ENCODE assay signal across 14 cellular contexts in the genomic region with DNA sequence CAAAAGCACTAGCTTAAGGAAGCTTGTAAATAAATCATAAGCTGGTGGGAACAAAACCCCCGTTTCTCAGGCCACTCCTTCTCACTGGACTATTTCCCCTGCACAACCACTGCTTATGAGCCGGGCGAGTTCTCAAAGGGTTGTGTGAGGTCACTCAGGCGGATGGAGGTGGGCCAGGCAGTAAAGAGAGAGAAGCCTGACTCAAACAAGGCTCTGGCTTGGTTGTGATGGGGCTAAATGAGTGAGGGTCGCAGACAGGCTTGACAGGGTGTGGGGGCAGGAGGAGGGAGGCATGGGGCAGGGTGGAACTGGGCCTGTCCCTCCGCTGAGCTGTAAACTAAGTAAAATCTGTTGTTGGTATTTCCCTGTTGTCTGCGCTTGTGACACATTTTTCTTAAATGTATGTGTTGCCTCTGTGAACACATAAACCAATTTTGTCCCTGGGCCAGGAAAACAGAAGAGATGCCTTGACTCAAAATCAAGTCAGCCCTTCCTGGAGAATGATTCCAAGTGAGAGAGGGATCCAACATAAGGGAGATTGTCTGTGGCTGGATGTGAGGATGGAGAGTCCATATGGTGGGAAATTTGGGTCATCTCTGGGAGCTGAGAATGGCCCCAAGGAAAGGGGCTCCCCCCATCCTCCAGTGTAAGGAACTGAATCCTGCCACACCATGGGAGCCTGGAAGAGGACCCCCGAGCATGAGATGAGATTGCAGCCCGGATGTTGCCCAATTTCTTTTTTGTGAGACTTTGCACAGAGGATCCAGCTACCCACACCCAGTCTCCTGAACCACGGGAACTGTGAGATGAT. TPM values are rescaled to one million over a fixed set of nuclear protein-coding genes. Genes with fewer than 3 reads are reported as not detected.
DNase-seq lines count a peak whose midpoint lies in the region; ATAC-seq, FAIRE-seq and TF ChIP-seq lines count a peak whose summit lies in the region.
"Had no signal": no experiment of that assay in that cellular context is flagged by ENCODE, and none has a peak within 500 bp of the region (broad histone marks: within the 10 kb centered on the region; RNA-seq: fewer than 3 reads in every experiment).

No MANE protein-coding gene starts in this region.

- POLR2A ChIA-PET in activated CD8-positive, alpha-beta T cell treated with anti-CD3 and anti-CD28 coated beads, Interleukin-2, amount 10 ng/mL, durations not matched to agents 7 days and 5 days (lab: Charles Lee), result no interaction called here

- no peaks in the 10 kb centered on the region for H3K23me2 ChIP-seq in H9 (ENCODE audit: insufficient read length, low read depth, low read length, poor library complexity, severe bottlenecking)

- H3K27ac ChIP-seq in H9 (ENCODE audit: insufficient read length, low read depth, low read length), result no peak overlapping the region
- H3K27ac ChIP-seq in kidney (ENCODE audit: low read depth in 2 of 2, low read length in 2 of 2), result peak overlapping the region; percentile 47 to 67
- H3K27ac ChIP-seq: epithelial cell of prostate had no signal

- no peak overlapping the region for H2BK15ac ChIP-seq in H9 (ENCODE audit: low read depth, low read length)

- no peak overlapping the region for H2BK12ac ChIP-seq in H9 (ENCODE audit: insufficient read length, low read depth, low read length)

- no peak overlapping the region for H2BK5ac ChIP-seq in H9 (ENCODE audit: insufficient read length, low read length)

- no peak for ATAC-seq in activated CD8-positive, alpha-beta T cell treated with anti-CD3 and anti-CD28 coated beads, Interleukin-2, amount 10 ng/mL, durations not matched to agents 7 days and 5 days

- peak overlapping the region in 2 of 3 experiments; percentile 6 to 57; a peak in 3 of 7 replicates for H3K27ac Mint-ChIP-seq in H9
- H3K27ac Mint-ChIP-seq in activated CD8-positive, alpha-beta T cell treated with anti-CD3 and anti-CD28 coated beads, Interleukin-2, amount 10 ng/mL, durations not matched to agents 7 days and 5 days, result no peak overlapping the region

- no peak overlapping the region for H2AK5ac ChIP-seq in H9 (ENCODE audit: insufficient read length, low read length)

- H3K4me3 ChIP-seq in adipocyte (ENCODE audit: low read length) (no peak overlapping the region), kidney (ENCODE audit: low read length in 2 of 2) (no peak overlapping the region)
- H3K4me3 ChIP-seq: stomach had no signal

- intact Hi-C loops in kidney (cut with DNase I), result no loop called here

- no peak overlapping the region for H3K4me3 Mint-ChIP-seq in H9
- H3K4me3 Mint-ChIP-seq in activated CD8-positive, alpha-beta T cell treated with anti-CD3 and anti-CD28 coated beads, Interleukin-2, amount 10 ng/mL, durations not matched to agents 7 days and 5 days, result no peak overlapping the region

- H3K36me3 ChIP-seq in adipocyte (ENCODE audit: control insufficient read depth, insufficient read depth, low read length, severe bottlenecking), result no peaks in the 10 kb centered on the region
- H3K36me3 ChIP-seq in kidney (ENCODE audit: control insufficient read depth in 1 of 2, insufficient read depth in 2 of 2, low read length in 2 of 2), result no peaks in the 10 kb centered on the region
- H3K36me3 ChIP-seq: stomach had no signal

- H3K9ac ChIP-seq in H9 (ENCODE audit: extremely low read depth, insufficient read length, low read length), result no peak overlapping the region
- H3K9ac ChIP-seq in adipocyte (ENCODE audit: low read length), result no peak overlapping the region
- H3K9ac ChIP-seq in kidney (ENCODE audit: low read length in 2 of 2), result no peak overlapping the region

- no peak overlapping the region for H3K56ac ChIP-seq in H9 (ENCODE audit: insufficient read length, low read depth, low read length)

- no peak overlapping the region for H3K23ac ChIP-seq in H9 (ENCODE audit: insufficient read length, low read depth, low read length)

- no peak for FAIRE-seq in kidney (lab: Jason Lieb, UNC)
- FAIRE-seq in H54 (lab: Jason Lieb, UNC), result no peak
- FAIRE-seq: HTR-8/SVneo had no signal

- H3K14ac ChIP-seq in H9 (ENCODE audit: insufficient read depth, low read length), result no peak overlapping the region

- no peak overlapping the region for H2AFZ ChIP-seq in H9 (ENCODE audit: low read length)

- CTCF ChIA-PET in activated CD8-positive, alpha-beta T cell treated with anti-CD3 and anti-CD28 coated beads, Interleukin-2, amount 10 ng/mL, durations not matched to agents 7 days and 5 days (lab: Charles Lee), result no interaction called here

- H3K79me1 ChIP-seq in H9 (ENCODE audit: insufficient read depth, low read depth, low read length, poor library complexity, severe bottlenecking), result no peaks in the 10 kb centered on the region

- H3K4me1 Mint-ChIP-seq in H9, result peaks cover 0 to 2% of the 10 kb centered on the region in 2 experiments; a peak in 2 of 4 replicates
- no peaks in the 10 kb centered on the region for H3K4me1 Mint-ChIP-seq in activated CD8-positive, alpha-beta T cell treated with anti-CD3 and anti-CD28 coated beads, Interleukin-2, amount 10 ng/mL, durations not matched to agents 7 days and 5 days (ENCODE audit: low read depth)

- H3K9me3 Mint-ChIP-seq in H9, result no peaks in the 10 kb centered on the region
- no peaks in the 10 kb centered on the region for H3K9me3 Mint-ChIP-seq in activated CD8-positive, alpha-beta T cell treated with anti-CD3 and anti-CD28 coated beads, Interleukin-2, amount 10 ng/mL, durations not matched to agents 7 days and 5 days (ENCODE audit: insufficient read depth)

- no peak overlapping the region for H3T11ph ChIP-seq in H9 (ENCODE audit: low read length)

- H4K91ac ChIP-seq in H9 (ENCODE audit: insufficient read length, low read depth, low read length), result no peak overlapping the region

- no peak for DNase-seq in H9
- DNase-seq in adipocyte (ENCODE audit: low read depth), result peak; percentile 13
- no peak for DNase-seq in kidney
- DNase-seq in superior temporal gyrus (ENCODE audit: extremely low spot score), result peak; percentile 42
- no peak for DNase-seq in H54 (ENCODE audit: insufficient read length, low spot score)
- DNase-seq in activated T-cell treated with anti-CD3 and anti-CD28 coated beads for 4 hours, result no peak
- no peak for DNase-seq in activated CD8-positive, alpha-beta T cell treated with anti-CD3 and anti-CD28 coated beads, Interleukin-2, amount 10 ng/mL, durations not matched to agents 7 days and 5 days
- DNase-seq: GDM1, mammary epithelial cell, stomach had no signal

- TF ChIP-seq CTCF in H9 (conservative IDR thresholded peaks at IDR 0.05), result no peak
- TF ChIP-seq CTCF in kidney (IDR thresholded peaks at IDR 0.05; ENCODE audit: borderline replicate concordance, extremely low read depth, insufficient read depth), result no peak

- H3K4me2 ChIP-seq in H9 (ENCODE audit: insufficient read depth, insufficient read length, low read length), result no peak overlapping the region

- no peak overlapping the region for H3K18ac ChIP-seq in H9 (ENCODE audit: insufficient read length, low read depth, low read length)

- H3K9me3 ChIP-seq in H9 (ENCODE audit: control insufficient read depth, low read depth, low read length) (no peaks in the 10 kb centered on the region), adipocyte (ENCODE audit: control insufficient read depth, low read length) (no peaks in the 10 kb centered on the region), kidney (ENCODE audit: control insufficient read depth in 1 of 2, low read length in 2 of 2) (no peaks in the 10 kb centered on the region)
- H3K9me3 ChIP-seq: stomach had no signal

- H3K27me3 Mint-ChIP-seq in H9 (ENCODE audit: low read depth), result no peaks in the 10 kb centered on the region; the same call in 1 of the 2 replicates
- H3K27me3 Mint-ChIP-seq in activated CD8-positive, alpha-beta T cell treated with anti-CD3 and anti-CD28 coated beads, Interleukin-2, amount 10 ng/mL, durations not matched to agents 7 days and 5 days (ENCODE audit: low read depth), result no peaks in the 10 kb centered on the region

- H4K20me1 ChIP-seq in H9 (ENCODE audit: control insufficient read depth, insufficient read depth, insufficient read length), result no peaks in the 10 kb centered on the region

- WGBS in H9 (ENCODE audit: extremely low coverage, insufficient read length, low lambda C conversion rate), result no CpG with 5 or more reads among the region's 10 CpGs

- H3K4ac ChIP-seq in H9 (ENCODE audit: low read depth, low read length), result no peak overlapping the region

- no peak overlapping the region for H4K5ac ChIP-seq in H9 (ENCODE audit: insufficient read length, low read depth, low read length)

- H2BK20ac ChIP-seq in H9 (ENCODE audit: low read depth, low read length, poor library complexity, severe bottlenecking), result no peak overlapping the region

- H4K8ac ChIP-seq in H9 (replicated peaks; ENCODE audit: insufficient read length, low read depth, low read length), result no peak overlapping the region

- no peaks in the 10 kb centered on the region for H3K79me2 ChIP-seq in H9 (ENCODE audit: insufficient read depth, low read length)

- H3K4me1 ChIP-seq in H9 (ENCODE audit: insufficient read depth, low read length), result no peaks in the 10 kb centered on the region
- H3K4me1 ChIP-seq in adipocyte (ENCODE audit: control insufficient read depth, insufficient read depth, low read length), result peaks cover 22% of the 10 kb centered on the region
- peaks cover 25 to 32% of the 10 kb centered on the region in 2 donors for H3K4me1 ChIP-seq in kidney (ENCODE audit: control insufficient read depth in 1 of 2, insufficient read depth in 1 of 2, low read depth in 1 of 2, low read length in 2 of 2)

- H2BK120ac ChIP-seq in H9 (ENCODE audit: low read depth, low read length, poor library complexity, severe bottlenecking), result no peak overlapping the region

- H3K36me3 Mint-ChIP-seq in H9 (ENCODE audit: insufficient read depth in 1 of 3, low read depth in 3 of 3), result peaks cover 0 to 7% (median 3%) of the 10 kb centered on the region in 3 experiments; a peak in 5 of 7 replicates
- H3K36me3 Mint-ChIP-seq in activated CD8-positive, alpha-beta T cell treated with anti-CD3 and anti-CD28 coated beads, Interleukin-2, amount 10 ng/mL, durations not matched to agents 7 days and 5 days (ENCODE audit: low read depth), result no peaks in the 10 kb centered on the region

- H3K27me3 ChIP-seq in H9 (ENCODE audit: insufficient read depth, low read length) (no peaks in the 10 kb centered on the region), adipocyte (replicated peaks; ENCODE audit: control insufficient read depth, insufficient read depth, low read length) (no peaks in the 10 kb centered on the region)
- H3K27me3 ChIP-seq: stomach had no signal

- no peak for TF ChIP-seq POLR2A in H54 (IDR thresholded peaks at IDR 0.05; ENCODE audit: low read depth, low read length)

RNA-seq across cellular contexts. Expression of gene CRYM, which starts 13.7 kb away (rescaled TPM):
- total RNA-seq in H9 (2021), result 16.4 and 17.8 TPM in 2 replicates
- total RNA-seq in kidney, result 5.8 TPM
- 80.9 TPM for polyA plus RNA-seq in kidney (ENCODE audit: insufficient read depth, low read depth, low replicate concordance)
- not detected for total RNA-seq in activated CD8-positive, alpha-beta T cell treated with anti-CD3 and anti-CD28 coated beads, Interleukin-2, amount 10 ng/mL, durations not matched to agents 7 days and 5 days
- total RNA-seq: activated CD8-positive, alpha-beta memory T cell treated with anti-CD3 and anti-CD28 coated beads for 36 hours had no signal

RNA-seq across cellular contexts. Expression of gene ANKS4B, which starts 30.9 kb away (rescaled TPM):
- total RNA-seq in H9 (2021) (0.07 and 0.09 TPM in 2 replicates), kidney (1.4 TPM)
- 9.7 TPM for polyA plus RNA-seq in kidney (ENCODE audit: insufficient read depth, low read depth, low replicate concordance)
- not detected for total RNA-seq in activated CD8-positive, alpha-beta T cell treated with anti-CD3 and anti-CD28 coated beads, Interleukin-2, amount 10 ng/mL, durations not matched to agents 7 days and 5 days
- total RNA-seq: activated CD8-positive, alpha-beta memory T cell treated with anti-CD3 and anti-CD28 coated beads for 36 hours; mammary epithelial cell; SK-MEL-5 had no signal
- polyA plus RNA-seq: mammary epithelial cell had no signal

RNA-seq across cellular contexts. Expression of gene ZP2, which starts 53.1 kb away (rescaled TPM):
- total RNA-seq in H9 (2021), result not detected in 2 replicates
- total RNA-seq in kidney, result not detected
- polyA plus RNA-seq in kidney (ENCODE audit: insufficient read depth, low read depth, low replicate concordance), result not detected
- total RNA-seq in activated CD8-positive, alpha-beta T cell treated with anti-CD3 and anti-CD28 coated beads, Interleukin-2, amount 10 ng/mL, durations not matched to agents 7 days and 5 days, result not detected
- total RNA-seq: activated CD8-positive, alpha-beta memory T cell treated with anti-CD3 and anti-CD28 coated beads for 36 hours; mammary epithelial cell; SK-MEL-5 had no signal
- polyA plus RNA-seq: mammary epithelial cell had no signal

Comparison
In these comparisons a context has a peak if more than half of its experiments do, and no peak if none do; other contexts are left out.
1. DNase-seq: peak in adipocyte (single experiment) and superior temporal gyrus (single experiment); none in H9 (single experiment), kidney (single experiment), H54 (single experiment), activated T-cell treated with anti-CD3 and anti-CD28 coated beads for 4 hours (single experiment) and activated CD8-positive, alpha-beta T cell treated with anti-CD3 and anti-CD28 coated beads, Interleukin-2, amount 10 ng/mL, durations not matched to agents 7 days and 5 days (single experiment).